18 cellular contexts compared by ENCODE assay signal in genomic region chr7:24054231-24054630, GRCh38.
"Had no signal": no experiment of that assay in that cellular context is flagged by ENCODE, and none has a peak within 500 bp of the region (broad histone marks: within the 10 kb centered on the region; RNA-seq: fewer than 3 reads in every experiment).

No MANE protein-coding gene starts in this region.

- H3K27me3 ChIP-seq: pancreas, thyroid gland had no signal

- H3K36me3 Mint-ChIP-seq: naive B cell, type B pancreatic cell had no signal

- DNase-seq: heart left ventricle; hippocampal formation; left colon; left ventricle myocardium superior; mesendoderm; naive B cell; occipital lobe; pancreas; right cardiac atrium; stimulated activated CD4-positive, alpha-beta T cell treated with anti-CD3 and anti-CD28 coated beads, Interleukin-2, amount 100 ng/mL, for 48 hours; stimulated activated naive CD8-positive, alpha-beta T cell treated with anti-CD3 and anti-CD28 coated beads, Interleukin-15, Interleukin-2, amounts not matched to agents 100 U/mL and 50 U/mL, for 24 hours; thyroid gland had no signal

- H3K27ac Mint-ChIP-seq: dendritic cell treated with granulocyte-macrophage colony-stimulating factor and Interleukin-4, amounts not matched to agents 40 ng/mL and 50 ng/mL, for 4 days; naive B cell; nephron; type B pancreatic cell had no signal

- H3K4me3 ChIP-seq: heart left ventricle, lung, pancreas, smooth muscle cell, suprapubic skin, thyroid gland had no signal

- H3K4me1 Mint-ChIP-seq: naive B cell, nephron had no signal

- H3K9me3 ChIP-seq: heart left ventricle, pancreas, suprapubic skin, thyroid gland had no signal

- H3K36me3 ChIP-seq: heart left ventricle, pancreas, suprapubic skin, thyroid gland had no signal

- H3K4me1 ChIP-seq: heart left ventricle, pancreas, suprapubic skin, thyroid gland had no signal

- ATAC-seq: heart left ventricle; left colon; left ventricle myocardium superior; pancreas; right cardiac atrium; stimulated activated naive CD8-positive, alpha-beta T cell treated with anti-CD3 and anti-CD28 coated beads, Interleukin-15, Interleukin-2, amounts not matched to agents 100 U/mL and 50 U/mL, for 24 hours had no signal

- H3K9me3 Mint-ChIP-seq: nephron, type B pancreatic cell had no signal

- H3K4me3 Mint-ChIP-seq: dendritic cell treated with granulocyte-macrophage colony-stimulating factor and Interleukin-4, amounts not matched to agents 40 ng/mL and 50 ng/mL, for 4 days; naive B cell; nephron; type B pancreatic cell had no signal
